32 cellular contexts compared by ENCODE assay signal in the genomic region with DNA sequence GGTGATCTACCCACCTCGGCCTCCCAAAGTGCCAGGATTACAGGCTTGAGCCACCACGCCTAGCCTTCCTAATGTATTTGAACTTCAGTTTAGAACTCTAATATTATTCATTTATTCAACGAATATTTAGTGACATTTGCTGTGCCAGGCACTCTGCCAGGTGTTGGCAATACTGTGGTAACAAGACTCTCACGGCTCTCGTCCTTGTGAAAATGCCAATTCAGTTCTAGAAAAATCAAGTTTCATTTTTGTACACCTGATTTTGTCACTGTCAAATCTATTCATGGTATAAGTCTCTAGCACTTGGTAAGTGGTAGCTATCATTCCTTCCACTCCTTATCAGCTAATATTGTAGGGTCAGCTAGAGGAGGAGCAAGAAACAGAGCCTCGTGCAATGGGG.
"Had no signal": no experiment of that assay in that cellular context is flagged by ENCODE, and none has a peak within 500 bp of the region (broad histone marks: within the 10 kb centered on the region; RNA-seq: fewer than 3 reads in every experiment).

No MANE protein-coding gene starts in this region.

- H3K4me2 ChIP-seq: KMS-11 had no signal

- H3K36me3 ChIP-seq: Peyer's patch, SJCRH30 had no signal

- H3K9me3 ChIP-seq: Peyer's patch, SJCRH30 had no signal

- ATAC-seq: PC-3, Right ventricle myocardium inferior, SK-N-SH treated with all-trans-retinoic acid at 6 μM for 48 hours, T-cell had no signal

- H3K27ac ChIP-seq: KMS-11, Peyer's patch, RWPE1, SJCRH30, SK-N-MC had no signal

- H3K9ac ChIP-seq: KMS-11 had no signal

- H3K4me1 ChIP-seq: Peyer's patch had no signal

- DNase-seq: Karpas-422; NCI-H1048; NCI-H1092 treated with DMSO at 0.1 percent for 48 hours; NCI-H1105 treated with DMSO at 0.1 percent for 48 hours; NCI-H1417; NCI-H1436; NCI-H146; NCI-H1694; NCI-H187; NCI-H1930; NCI-H2029 treated with DMSO at 0.1 percent for 48 hours; NCI-H2081 treated with DMSO at 0.1 percent for 48 hours; NCI-H2107; NCI-H226; NCI-H446 treated with DMSO at 0.1 percent for 48 hours; NCI-H510A; NCI-H524; NCI-H526 treated with DMSO at 0.1 percent for 48 hours; NCI-H774; NK-92 treated with Interleukin-12 subunit alpha and Interleukin-12 subunit beta, amount 100 ng/mL, for 24 hours; OCI-M1; PC-3; Peyer's patch; SHP77; SIG-M5; SJCRH30; T-cell had no signal

- H3K27ac Mint-ChIP-seq: T-cell had no signal

- H3K9me3 Mint-ChIP-seq: T-cell had no signal

- H3K27me3 ChIP-seq: Peyer's patch had no signal

- H3K36me3 Mint-ChIP-seq: T-cell had no signal

- H3K4me3 Mint-ChIP-seq: T-cell had no signal

- H3K4me3 ChIP-seq: Peyer's patch, SJCRH30, SK-N-MC had no signal
